In genomic region chr22:21726650-21727049, GRCh38 we compare ENCODE assay signal across 9 cellular contexts. TPM values are rescaled to one million over a fixed set of nuclear protein-coding genes. Genes with fewer than 3 reads are reported as not detected.
DNase-seq lines count a peak whose midpoint lies in the region; ATAC-seq and TF ChIP-seq lines count a peak whose summit lies in the region.
"Had no signal": no experiment of that assay in that cellular context is flagged by ENCODE, and none has a peak within 500 bp of the region (broad histone marks: within the 10 kb centered on the region; RNA-seq: fewer than 3 reads in every experiment).

No MANE protein-coding gene starts in this region.

- no peak overlapping the region for H3K4me3 Mint-ChIP-seq in osteocyte (ENCODE audit: unreplicated experiment)
- H3K4me3 Mint-ChIP-seq: activated naive CD4-positive, alpha-beta T cell treated with anti-CD3 and anti-CD28 coated beads, Interleukin-2, amount 50 U/mL, for 24 hours had no signal

- TF ChIP-seq CTCF in astrocyte of the spinal cord (IDR thresholded peaks at IDR 0.05; ENCODE audit: low read depth, low read length), result peak; percentile 36
- peak; percentile 44 for TF ChIP-seq CTCF in osteocyte (IDR thresholded peaks at IDR 0.05)

- H3K4me1 Mint-ChIP-seq in osteocyte (ENCODE audit: unreplicated experiment), result peaks cover 4% of the 10 kb centered on the region

- ATAC-seq in GM18505 (IDR thresholded peaks at IDR 0.05; ENCODE audit: unreplicated experiment) (no peak), HG03442 (IDR thresholded peaks at IDR 0.05; ENCODE audit: unreplicated experiment) (no peak), GM21390 (IDR thresholded peaks at IDR 0.05; ENCODE audit: unreplicated experiment) (no peak)

- no peak overlapping the region for H3K4me3 ChIP-seq in astrocyte of the spinal cord (ENCODE audit: low read depth, low read length)

- in situ Hi-C loops in astrocyte of the spinal cord (cut with HindIII; ENCODE audit: low sequenced_read_pairs), result no loop called here

- no peak overlapping the region for H3K27ac Mint-ChIP-seq in osteocyte (ENCODE audit: unreplicated experiment)
- H3K27ac Mint-ChIP-seq: activated naive CD4-positive, alpha-beta T cell treated with anti-CD3 and anti-CD28 coated beads, Interleukin-2, amount 50 U/mL, for 24 hours had no signal

- peak; percentile 63 for DNase-seq in activated CD4-positive, alpha-beta T cell treated with anti-CD3 and anti-CD28 coated beads for 48 hours
- DNase-seq in activated CD4-positive, alpha-beta T cell treated with anti-CD3 and anti-CD28 coated beads for 1 hour, result no peak
- DNase-seq in NCI-H510A treated with DMSO at 0.1 percent for 48 hours (lab: John Stamatoyannopoulos, UW) (peak; percentile 27), astrocyte of the spinal cord (ENCODE audit: low read depth, low spot score) (no peak), osteocyte (ENCODE audit: extremely low spot score, unreplicated experiment) (no peak)

- H3K27me3 Mint-ChIP-seq in osteocyte (ENCODE audit: unreplicated experiment), result no peaks in the 10 kb centered on the region
- H3K27me3 Mint-ChIP-seq: activated naive CD4-positive, alpha-beta T cell treated with anti-CD3 and anti-CD28 coated beads, Interleukin-2, amount 50 U/mL, for 24 hours had no signal

- H3K36me3 Mint-ChIP-seq in osteocyte (ENCODE audit: unreplicated experiment), result peaks cover 3% of the 10 kb centered on the region
- H3K36me3 Mint-ChIP-seq: activated naive CD4-positive, alpha-beta T cell treated with anti-CD3 and anti-CD28 coated beads, Interleukin-2, amount 50 U/mL, for 24 hours had no signal

- H3K9me3 Mint-ChIP-seq in osteocyte (ENCODE audit: unreplicated experiment), result no peaks in the 10 kb centered on the region
- H3K9me3 Mint-ChIP-seq: activated naive CD4-positive, alpha-beta T cell treated with anti-CD3 and anti-CD28 coated beads, Interleukin-2, amount 50 U/mL, for 24 hours had no signal

- no peak for TF ChIP-seq POLR2A in GM18505 (IDR thresholded peaks at IDR 0.05; ENCODE audit: borderline replicate concordance, extremely low read depth, insufficient read depth, insufficient read length)

RNA-seq across cellular contexts. Expression of gene YPEL1, which starts 8.9 kb away (rescaled TPM):
- 14.7 and 15.1 TPM in 2 replicates for total RNA-seq in osteocyte

Comparison
In these comparisons a context has a peak if more than half of its experiments do, and no peak if none do; other contexts are left out.
1. DNase-seq: peak in activated CD4-positive, alpha-beta T cell treated with anti-CD3 and anti-CD28 coated beads for 48 hours (single experiment) and NCI-H510A treated with DMSO at 0.1 percent for 48 hours (single experiment); none in activated CD4-positive, alpha-beta T cell treated with anti-CD3 and anti-CD28 coated beads for 1 hour (single experiment), astrocyte of the spinal cord (single experiment) and osteocyte (single experiment).